In genomic region chr21:45126085-45126687, GRCh38 we compare ENCODE assay signal across 14 cellular contexts. TPM values are rescaled to one million over a fixed set of nuclear protein-coding genes. Genes with fewer than 3 reads are reported as not detected.
DNase-seq lines count a peak whose midpoint lies in the region; ATAC-seq lines count a peak whose summit lies in the region.
"Had no signal": no experiment of that assay in that cellular context is flagged by ENCODE, and none has a peak within 500 bp of the region (broad histone marks: within the 10 kb centered on the region; RNA-seq: fewer than 3 reads in every experiment).

No MANE protein-coding gene starts in this region.

- H3K4me1 Mint-ChIP-seq in activated T-cell treated with anti-CD3 and anti-CD28 coated beads, Interleukin-2, amount 50 U/mL, for 72 hours (ENCODE audit: low read depth): peaks cover 21% of the 10 kb centered on the region
- H3K4me1 Mint-ChIP-seq in stimulated activated effector memory CD8-positive, alpha-beta T cell treated with anti-CD3 and anti-CD28 coated beads, Interleukin-12 subunit alpha, Interleukin-12 subunit beta, amount 100 ng/mL, for 72 hours: peaks cover 57% of the 10 kb centered on the region

- no peak overlapping the region for H3K4me3 Mint-ChIP-seq in activated T-cell treated with anti-CD3 and anti-CD28 coated beads, Interleukin-2, amount 50 U/mL, for 72 hours
- no peak overlapping the region for H3K4me3 Mint-ChIP-seq in stimulated activated effector memory CD8-positive, alpha-beta T cell treated with anti-CD3 and anti-CD28 coated beads, Interleukin-12 subunit alpha, Interleukin-12 subunit beta, amount 100 ng/mL, for 72 hours

- no peak for DNase-seq in activated T-cell treated with anti-CD3 and anti-CD28 coated beads, Interleukin-2, amount 50 U/mL, for 72 hours
- no peak for DNase-seq in activated T-cell treated with anti-CD3 and anti-CD28 coated beads, Interleukin-2, amount 50 U/mL, for 1 hour
- DNase-seq in NCI-H345 treated with DMSO at 0.1 percent for 48 hours (lab: John Stamatoyannopoulos, UW; ENCODE audit: unreplicated experiment): peak; percentile 76
- peak; percentile 90 for DNase-seq in cerebellar cortex (ENCODE audit: low spot score)
- DNase-seq in stimulated activated effector memory CD8-positive, alpha-beta T cell treated with anti-CD3 and anti-CD28 coated beads, Interleukin-12 subunit alpha, Interleukin-12 subunit beta, amount 100 ng/mL, for 72 hours (ENCODE audit: low spot score in 2 of 2): no peak
- DNase-seq in AG08396 (ENCODE audit: low spot score): no peak
- DNase-seq in SIG-M5 treated with dmso at 0.1 percent for 504 hours (lab: John Stamatoyannopoulos, UW; ENCODE audit: unreplicated experiment): no peak
- DNase-seq: activated CD4-positive, CD25-positive, alpha-beta regulatory T cell; activated naive CD4-positive, alpha-beta T cell treated with anti-CD3 and anti-CD28 coated beads, Interleukin-2, amount 50 U/mL, for 16 hours; COR-L47; effector CD4-positive, alpha-beta T cell; NCI-H446 had no signal

- H3K9me3 Mint-ChIP-seq in activated T-cell treated with anti-CD3 and anti-CD28 coated beads, Interleukin-2, amount 50 U/mL, for 72 hours: no peaks in the 10 kb centered on the region
- H3K9me3 Mint-ChIP-seq in stimulated activated effector memory CD8-positive, alpha-beta T cell treated with anti-CD3 and anti-CD28 coated beads, Interleukin-12 subunit alpha, Interleukin-12 subunit beta, amount 100 ng/mL, for 72 hours: no peaks in the 10 kb centered on the region

- H3K36me3 Mint-ChIP-seq in activated T-cell treated with anti-CD3 and anti-CD28 coated beads, Interleukin-2, amount 50 U/mL, for 72 hours (ENCODE audit: insufficient read depth in 2 of 2): no peaks in the 10 kb centered on the region
- H3K36me3 Mint-ChIP-seq in stimulated activated effector memory CD8-positive, alpha-beta T cell treated with anti-CD3 and anti-CD28 coated beads, Interleukin-12 subunit alpha, Interleukin-12 subunit beta, amount 100 ng/mL, for 72 hours: peaks cover 13% of the 10 kb centered on the region

- ATAC-seq in activated T-cell treated with anti-CD3 and anti-CD28 coated beads, Interleukin-2, amount 50 U/mL, for 72 hours (replicated peaks in 1 of 2): no peak
- ATAC-seq in stimulated activated effector memory CD8-positive, alpha-beta T cell treated with anti-CD3 and anti-CD28 coated beads, Interleukin-12 subunit alpha, Interleukin-12 subunit beta, amount 100 ng/mL, for 72 hours: no peak
- no peak for ATAC-seq in GM21526 (IDR thresholded peaks at IDR 0.05; ENCODE audit: low FRiP score, unreplicated experiment)
- ATAC-seq: left lobe of liver had no signal

- H3K27ac Mint-ChIP-seq in activated T-cell treated with anti-CD3 and anti-CD28 coated beads, Interleukin-2, amount 50 U/mL, for 72 hours: peak overlapping the region; percentile 72
- H3K27ac Mint-ChIP-seq in stimulated activated effector memory CD8-positive, alpha-beta T cell treated with anti-CD3 and anti-CD28 coated beads, Interleukin-12 subunit alpha, Interleukin-12 subunit beta, amount 100 ng/mL, for 72 hours: peak overlapping the region; percentile 54

- no peaks in the 10 kb centered on the region for H3K27me3 Mint-ChIP-seq in activated T-cell treated with anti-CD3 and anti-CD28 coated beads, Interleukin-2, amount 50 U/mL, for 72 hours (ENCODE audit: low read depth)

RNA-seq across cellular contexts. Expression of gene ADARB1, which starts 51.8 kb away (rescaled TPM):
- total RNA-seq in activated T-cell treated with anti-CD3 and anti-CD28 coated beads, Interleukin-2, amount 50 U/mL, for 72 hours: 10 to 100 TPM; 41.7 to 45.3 TPM

Comparison
In these comparisons a context has a peak if more than half of its experiments do, and no peak if none do; other contexts are left out.
1. DNase-seq: peak in NCI-H345 treated with DMSO at 0.1 percent for 48 hours (single experiment) and cerebellar cortex (single experiment); none in activated T-cell treated with anti-CD3 and anti-CD28 coated beads, Interleukin-2, amount 50 U/mL, for 72 hours (0 of 2), activated T-cell treated with anti-CD3 and anti-CD28 coated beads, Interleukin-2, amount 50 U/mL, for 1 hour (single experiment), stimulated activated effector memory CD8-positive, alpha-beta T cell treated with anti-CD3 and anti-CD28 coated beads, Interleukin-12 subunit alpha, Interleukin-12 subunit beta, amount 100 ng/mL, for 72 hours (0 of 2), AG08396 (single experiment) and SIG-M5 treated with dmso at 0.1 percent for 504 hours (single experiment).